3 cellular contexts compared by ENCODE assay signal in genomic region chr3:134871818-134872217, GRCh38.
TF ChIP-seq lines count a peak whose summit lies in the region.

No MANE protein-coding gene starts in this region.

TF ChIP-seq in GM23338, 12 proteins besides CTCF, POLR2A, EP300 and RAD21 (continues in another document):
- TF ChIP-seq REST (IDR thresholded peaks at IDR 0.05; ENCODE audit: unreplicated experiment), result no peak

TF ChIP-seq in H1, 55 proteins besides CTCF, POLR2A, EP300 and RAD21 (continued from another document):
- TF ChIP-seq USF2 (IDR thresholded peaks at IDR 0.05; ENCODE audit: low read length) (no peak), EGR1 (IDR thresholded peaks at IDR 0.05; ENCODE audit: borderline replicate concordance, low read depth, low read length) (no peak), TCF12 (IDR thresholded peaks at IDR 0.05; ENCODE audit: low read depth, low read length) (no peak), GTF2F1 (IDR thresholded peaks at IDR 0.05; ENCODE audit: borderline replicate concordance, low read depth, low read length) (no peak)

TF ChIP-seq in GM12891, 5 proteins besides CTCF, POLR2A, EP300 and RAD21 (continued from another document):
- TF ChIP-seq POU2F2 (IDR thresholded peaks at IDR 0.05; ENCODE audit: low read depth, low read length), result no peak
- no peak for TF ChIP-seq PAX5 (IDR thresholded peaks at IDR 0.05; ENCODE audit: insufficient read depth, low read length, severe bottlenecking)
- TF ChIP-seq SPI1 (IDR thresholded peaks at IDR 0.05; ENCODE audit: low read depth, low read length), result no peak
